6 cellular contexts compared by ENCODE assay signal in the genomic region with DNA sequence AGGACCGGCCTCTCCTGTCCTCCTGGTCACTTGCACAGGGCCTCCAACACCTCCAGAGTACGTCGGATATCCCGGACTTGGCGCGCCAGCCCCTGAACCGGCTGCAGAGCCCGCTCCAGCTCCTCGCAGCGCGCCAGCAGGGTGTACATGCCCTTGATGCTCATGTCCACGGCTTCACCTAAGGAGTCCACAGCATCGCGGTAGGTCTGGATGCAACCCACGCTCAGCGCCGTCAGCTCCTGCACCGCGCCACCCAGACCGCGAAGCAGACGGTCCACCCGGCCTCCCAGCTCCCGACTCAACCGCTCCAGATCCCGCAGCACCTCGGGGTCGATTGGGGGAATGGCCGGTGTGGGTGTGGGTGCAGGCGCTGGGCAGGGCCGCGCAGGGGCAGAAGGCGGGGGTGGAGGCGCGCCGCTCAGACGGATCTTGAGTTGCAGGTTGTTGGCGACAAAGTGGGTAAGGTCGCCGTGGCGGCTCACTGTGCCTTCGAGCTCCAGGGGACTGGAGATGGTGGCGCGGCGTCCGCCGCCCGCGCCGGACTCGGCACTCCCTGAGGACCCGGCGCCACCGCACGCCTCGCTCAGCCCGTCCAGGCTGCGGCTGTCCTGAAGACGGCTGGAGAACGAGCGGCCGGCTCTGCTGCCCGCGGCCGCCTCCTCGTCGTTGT. TPM values are rescaled to one million over a fixed set of nuclear protein-coding genes. Genes with fewer than 3 reads are reported as not detected.
DNase-seq lines count a peak whose midpoint lies in the region; TF ChIP-seq lines count a peak whose summit lies in the region.

No MANE protein-coding gene starts in this region.

- H4K20me1 ChIP-seq in hepatocyte (ENCODE audit: insufficient read depth, poor library complexity, severe bottlenecking): no peaks in the 10 kb centered on the region

- 7% methylated on average over 41 of the region's 67 CpGs for WGBS in hepatocyte (ENCODE audit: low lambda C conversion rate, missing lambda C conversion rate)

- H3K27me3 ChIP-seq in Caco-2 (replicated peaks; ENCODE audit: control insufficient read depth, insufficient read depth, low read length) (no peaks in the 10 kb centered on the region), hepatocyte (no peaks in the 10 kb centered on the region), uterus (no peaks in the 10 kb centered on the region)

- H3K36me3 ChIP-seq in Caco-2 (ENCODE audit: control insufficient read depth, insufficient read depth, low read length) (no peaks in the 10 kb centered on the region), hepatocyte (replicated peaks; ENCODE audit: insufficient read depth, low read depth) (no peaks in the 10 kb centered on the region), uterus (no peaks in the 10 kb centered on the region)

- intact Hi-C loops in Caco-2 (cut with micrococcal nuclease; ENCODE audit: unreplicated experiment) (no loop called here), uterus (cut with DNase I; ENCODE audit: low total_unique reads) (loop anchor here (5.0 to 10.0 kb wide), 2 partner anchors 33 to 64 kb away; a partner anchor contains a TSS)

- no peak overlapping the region for H3K4me3 Mint-ChIP-seq in Caco-2 (ENCODE audit: unreplicated experiment)
- H3K4me3 Mint-ChIP-seq in T-helper 1 cell treated with Interleukin-12 subunit alpha and Interleukin-12 subunit beta and Interleukin-4 antibody, amounts not matched to agents 30 μg/mL and 1 μg/mL, for 36 hours: no peak overlapping the region

- H3K79me2 ChIP-seq in hepatocyte: peaks cover 9% of the 10 kb centered on the region

- H3K4me1 ChIP-seq in Caco-2: peaks cover 13% of the 10 kb centered on the region
- H3K4me1 ChIP-seq in hepatocyte (ENCODE audit: insufficient read depth): peaks cover 12% of the 10 kb centered on the region
- H3K4me1 ChIP-seq in uterus: peaks cover 8 to 13% of the 10 kb centered on the region in 2 donors

- no peaks in the 10 kb centered on the region for H3K36me3 Mint-ChIP-seq in Caco-2 (ENCODE audit: insufficient read depth, unreplicated experiment)
- H3K36me3 Mint-ChIP-seq in T-helper 1 cell treated with Interleukin-12 subunit alpha and Interleukin-12 subunit beta and Interleukin-4 antibody, amounts not matched to agents 30 μg/mL and 1 μg/mL, for 36 hours (ENCODE audit: low read depth): no peaks in the 10 kb centered on the region

- peak overlapping the region; percentile 93 for H3K27ac ChIP-seq in hepatocyte
- peak overlapping the region; percentile 97 to 99 for H3K27ac ChIP-seq in uterus

- no peaks in the 10 kb centered on the region for H3K9me3 ChIP-seq in Caco-2
- H3K9me3 ChIP-seq in hepatocyte (ENCODE audit: low read depth): no peaks in the 10 kb centered on the region
- H3K9me3 ChIP-seq in uterus: no peaks in the 10 kb centered on the region

- CTCF ChIA-PET in Caco-2 (lab: Charles Lee): no interaction called here

- H3K9me3 Mint-ChIP-seq in Caco-2 (ENCODE audit: unreplicated experiment): no peaks in the 10 kb centered on the region
- H3K9me3 Mint-ChIP-seq in T-helper 1 cell treated with Interleukin-12 subunit alpha and Interleukin-12 subunit beta and Interleukin-4 antibody, amounts not matched to agents 30 μg/mL and 1 μg/mL, for 36 hours: no peaks in the 10 kb centered on the region

- H2AFZ ChIP-seq in hepatocyte: peak overlapping the region; percentile 51

- H3K4me2 ChIP-seq in hepatocyte: peak overlapping the region; percentile 76

- no peak for TF ChIP-seq CTCF in Caco-2 (IDR thresholded peaks at IDR 0.05; ENCODE audit: insufficient read depth in 1 of 2, low read depth in 1 of 2, low read length in 1 of 2, severe bottlenecking in 1 of 2, unreplicated experiment in 1 of 2)
- no peak for TF ChIP-seq CTCF in hepatocyte (IDR thresholded peaks at IDR 0.05; ENCODE audit: poor library complexity)
- no peak for TF ChIP-seq CTCF in uterus (IDR thresholded peaks at IDR 0.05)

- H3K4me3 ChIP-seq in Caco-2 (ENCODE audit: low read depth, low read length): peak overlapping the region; percentile 66
- H3K4me3 ChIP-seq in hepatocyte: peak overlapping the region; percentile 81
- peak overlapping the region; percentile 68 to 81 for H3K4me3 ChIP-seq in uterus

- no peaks in the 10 kb centered on the region for H3K9me2 ChIP-seq in hepatocyte (replicated peaks; ENCODE audit: insufficient read depth)

- no TSS peak for BruUV-seq in Caco-2 (replicated peaks; lab: Mats Ljungman, UMichigan)

- POLR2A ChIA-PET in Caco-2 (lab: Charles Lee): interaction anchor here (1.2 kb wide), 1 partner anchor 33 kb away, joined by 6 read pairs; no protein-coding TSS in a partner anchor

- no peaks in the 10 kb centered on the region for H3K4me1 Mint-ChIP-seq in Caco-2 (ENCODE audit: low read depth, unreplicated experiment)
- H3K4me1 Mint-ChIP-seq in T-helper 1 cell treated with Interleukin-12 subunit alpha and Interleukin-12 subunit beta and Interleukin-4 antibody, amounts not matched to agents 30 μg/mL and 1 μg/mL, for 36 hours (ENCODE audit: low read depth): peaks cover 11% of the 10 kb centered on the region

- H3K27ac Mint-ChIP-seq in Caco-2 (ENCODE audit: unreplicated experiment): no peak overlapping the region
- peak overlapping the region; percentile 87 for H3K27ac Mint-ChIP-seq in T-helper 1 cell treated with Interleukin-12 subunit alpha and Interleukin-12 subunit beta and Interleukin-4 antibody, amounts not matched to agents 30 μg/mL and 1 μg/mL, for 36 hours

- no peak for TF ChIP-seq POLR2A in uterus (IDR thresholded peaks at IDR 0.05)

- DNase-seq in Caco-2 (no peak), hepatocyte (ENCODE audit: low spot score) (peak; percentile 38), uterus (no peak), GOT3 (lab: John Stamatoyannopoulos, UW) (no peak), OCI-M2 (lab: John Stamatoyannopoulos, UW; ENCODE audit: unreplicated experiment) (no peak)

- H3K27me3 Mint-ChIP-seq in Caco-2 (ENCODE audit: insufficient read depth, unreplicated experiment): no peaks in the 10 kb centered on the region
- H3K27me3 Mint-ChIP-seq in T-helper 1 cell treated with Interleukin-12 subunit alpha and Interleukin-12 subunit beta and Interleukin-4 antibody, amounts not matched to agents 30 μg/mL and 1 μg/mL, for 36 hours (ENCODE audit: low read depth): no peaks in the 10 kb centered on the region

RNA-seq across cellular contexts. Expression of a gene that starts 0.8 kb away (rescaled TPM):
- total RNA-seq in Caco-2 (2022) (4.2 and 4.7 TPM in 2 replicates), hepatocyte (9.4 and 10.7 TPM in 2 replicates), uterus (1 to 10 TPM in 3 of 4 donors, under 1 TPM in 1; under 0.01 to 9.0 (median 6.1) TPM)
- 7.7 and 10.2 TPM in 2 replicates for polyA plus RNA-seq in hepatocyte

RNA-seq across cellular contexts. Expression of a gene that starts 13.0 kb away (rescaled TPM):
- total RNA-seq in Caco-2 (2022) (5.4 TPM in 2 replicates), hepatocyte (21.1 and 25.3 TPM in 2 replicates), uterus (10 to 100 TPM in 3 of 4 donors, under 1 TPM in 1; 0.77 to 42.6 (median 25.1) TPM)
- polyA plus RNA-seq in hepatocyte: 12.8 and 13.6 TPM in 2 replicates

RNA-seq across cellular contexts. Expression of a gene that starts 21.2 kb away (rescaled TPM):
- total RNA-seq in Caco-2 (2022) (82.8 and 89.4 TPM in 2 replicates), hepatocyte (9.3 and 9.9 TPM in 2 replicates), uterus (10 to 100 TPM in 1 of 4 donors, not detected in 3; 12.8 TPM)
- 25.3 and 27.5 TPM in 2 replicates for polyA plus RNA-seq in hepatocyte

RNA-seq across cellular contexts. Expression of a gene that starts 26.4 kb away (rescaled TPM):
- total RNA-seq in Caco-2 (2022) (10.5 and 12.2 TPM in 2 replicates), hepatocyte (8.2 and 8.5 TPM in 2 replicates), uterus (100 to 1,000 TPM in 1 of 4 donors, 10 to 100 TPM in 2, 1 to 10 TPM in 1; 6.7 to 150 (median 14.1) TPM)
- polyA plus RNA-seq in hepatocyte: 44.6 and 85.7 TPM in 2 replicates

RNA-seq across cellular contexts. Expression of a gene that starts 37.0 kb away (rescaled TPM):
- 10.6 and 10.8 TPM in 2 replicates for total RNA-seq in Caco-2 (2022)
- 35.3 and 36.5 TPM in 2 replicates for total RNA-seq in hepatocyte
- 107 and 143 TPM in 2 replicates for polyA plus RNA-seq in hepatocyte
- 100 to 1,000 TPM in 3 of 4 donors, 10 to 100 TPM in 1; 20.0 to 396 (median 163) TPM for total RNA-seq in uterus
